Comparison of ENCODE assay signal across 8 cellular contexts in the genomic region with DNA sequence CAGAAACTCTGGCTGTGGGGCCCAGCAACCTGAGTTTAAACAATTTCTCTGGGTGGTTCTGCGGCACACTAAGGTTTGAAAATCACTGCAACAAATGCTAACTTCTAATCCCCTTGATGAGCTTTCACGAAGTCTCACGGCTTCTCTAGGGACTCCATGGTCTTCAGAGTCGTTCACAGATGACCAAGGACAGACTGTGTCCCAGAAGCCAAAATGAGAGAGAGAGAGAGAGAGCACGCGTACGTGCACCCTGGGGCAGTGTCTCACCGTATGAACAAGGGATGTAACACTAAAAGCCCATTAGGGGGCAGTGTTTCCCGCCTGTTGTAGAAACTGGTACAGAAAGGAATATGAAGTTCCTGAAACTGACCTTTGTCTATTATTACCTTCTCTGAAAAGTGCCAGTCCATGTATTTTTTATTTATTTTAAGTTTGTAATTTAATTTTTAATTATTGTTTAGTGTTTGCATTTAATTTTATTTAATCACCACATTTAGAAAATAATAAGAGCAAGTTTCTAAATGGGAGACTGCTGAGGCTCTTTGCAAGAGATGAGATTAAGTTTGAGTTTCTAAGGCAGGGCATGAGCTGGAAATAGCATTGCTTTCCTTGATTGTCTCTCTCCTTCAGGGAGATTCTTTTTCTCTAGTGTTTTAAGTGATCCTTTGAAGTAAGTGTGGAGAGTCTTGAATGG. TPM values are rescaled to one million over a fixed set of nuclear protein-coding genes. Genes with fewer than 3 reads are reported as not detected.
DNase-seq lines count a peak whose midpoint lies in the region; ATAC-seq and TF ChIP-seq lines count a peak whose summit lies in the region.

No MANE protein-coding gene starts in this region.

- H3K4me1 Mint-ChIP-seq in CD14-positive monocyte (peaks cover 12% of the 10 kb centered on the region), naive B cell (peaks cover 0 to 21% (median 11%) of the 10 kb centered on the region in 3 donors)

- H3K27me3 ChIP-seq in HL-60 (ENCODE audit: insufficient read depth, poor library complexity, severe bottlenecking): no peaks in the 10 kb centered on the region
- peaks cover 33% of the 10 kb centered on the region for H3K27me3 ChIP-seq in NT2/D1 (ENCODE audit: insufficient read depth, insufficient read length)

- H3K36me3 Mint-ChIP-seq in CD14-positive monocyte: peaks cover 0 to 2% of the 10 kb centered on the region in 2 donors
- H3K36me3 Mint-ChIP-seq in naive B cell: no peaks in the 10 kb centered on the region

- no peak overlapping the region for H3K4me3 ChIP-seq in HL-60 (replicated peaks; ENCODE audit: insufficient read depth, low read length)
- no peak overlapping the region for H3K4me3 ChIP-seq in NT2/D1 (ENCODE audit: insufficient read length, low read depth)
- no peak overlapping the region for H3K4me3 ChIP-seq in epithelial cell of proximal tubule (ENCODE audit: low read depth, low read length)

- peak; percentile 89 for TF ChIP-seq CTCF in CD14-positive monocyte (IDR thresholded peaks at IDR 0.05)
- TF ChIP-seq CTCF in HL-60 (IDR thresholded peaks at IDR 0.05; ENCODE audit: insufficient read depth, low read length): peak; percentile 74
- peak; percentile 80 for TF ChIP-seq CTCF in epithelial cell of proximal tubule (conservative IDR thresholded peaks at IDR 0.05; ENCODE audit: low read depth, low read length)

- no peak overlapping the region for H3K9ac ChIP-seq in NT2/D1 (ENCODE audit: insufficient read length, low read depth)

- H3K27ac Mint-ChIP-seq in CD14-positive monocyte (peak overlapping the region in 2 of 7 donors; percentile 20 to 48), naive B cell (peak overlapping the region; percentile 47 to 96 (median 86))

- ATAC-seq in GM19351 (IDR thresholded peaks at IDR 0.05; ENCODE audit: unreplicated experiment): peak; percentile 76
- ATAC-seq in naive B cell (ENCODE audit: low read depth in 2 of 2): peak; percentile 75 to 77

- peak overlapping the region in 1 of 2 donors; percentile 51 for H3K4me3 Mint-ChIP-seq in CD14-positive monocyte
- H3K4me3 Mint-ChIP-seq in naive B cell: peak overlapping the region; percentile 65 to 94 (median 87)

- H3K36me3 ChIP-seq in NT2/D1 (ENCODE audit: insufficient read depth, insufficient read length, low read length): no peaks in the 10 kb centered on the region

- H3K9me3 Mint-ChIP-seq in CD14-positive monocyte (no peaks in the 10 kb centered on the region), naive B cell (no peaks in the 10 kb centered on the region)

- DNase-seq in CD14-positive monocyte (ENCODE audit: low spot score) (peak; percentile 62), HL-60 (ENCODE audit: low read depth in 1 of 2, low spot score in 1 of 2) (peak; percentile 46 to 78), NT2/D1 (ENCODE audit: low read depth, low spot score) (peak; percentile 94), activated T-cell treated with anti-CD3 and anti-CD28 coated beads for 1 hour (ENCODE audit: low read depth) (peak; percentile 49), epithelial cell of proximal tubule (ENCODE audit: low read depth) (peak; percentile 43), naive B cell (peak; percentile 67), stromal cell of bone marrow (ENCODE audit: low read depth) (peak; percentile 72)

- H3K4me1 ChIP-seq in NT2/D1 (ENCODE audit: insufficient read depth, insufficient read length): no peaks in the 10 kb centered on the region

- no peak overlapping the region for H3K27ac ChIP-seq in HL-60 (replicated peaks)

- H3K27me3 Mint-ChIP-seq in CD14-positive monocyte (ENCODE audit: low read depth in 3 of 3): peaks cover 1 to 4% (median 2%) of the 10 kb centered on the region in 3 donors
- no peaks in the 10 kb centered on the region for H3K27me3 Mint-ChIP-seq in naive B cell

- H3K9me3 ChIP-seq in NT2/D1 (ENCODE audit: insufficient read depth, low read length): peaks cover 5% of the 10 kb centered on the region; the same call in 1 of the 2 replicates

- intact Hi-C loops in CD14-positive monocyte (cut with micrococcal nuclease): loop anchor here in 1 of 2 donors (10.0 kb wide), 1 partner anchor 446 kb away; no protein-coding TSS in a partner anchor

RNA-seq across cellular contexts. Expression of a gene that starts 3.4 kb away (rescaled TPM):
- polyA plus RNA-seq in CD14-positive monocyte (under 1 TPM in 1 of 2 donors, not detected in 1; 0.08 TPM), naive B cell (ENCODE audit: low read depth in 6 of 6) (1 to 10 TPM in 3 of 6 donors, under 1 TPM in 2, not detected in 1; 0.51 to 2.0 (median 1.1) TPM)
- 1.5 and 3.1 TPM in 2 replicates for total RNA-seq in epithelial cell of proximal tubule

RNA-seq across cellular contexts. Expression of a gene that starts 24.3 kb away (rescaled TPM):
- polyA plus RNA-seq in CD14-positive monocyte (10 to 100 TPM; 30.1 to 35.2 TPM), naive B cell (ENCODE audit: low read depth in 6 of 6) (10 to 100 TPM; 52.0 to 98.1 (median 78.2) TPM)
- total RNA-seq in epithelial cell of proximal tubule: 106 and 110 TPM in 2 replicates

Comparison
In these comparisons a context has a peak if more than half of its experiments do, and no peak if none do; other contexts are left out.
1. DNase-seq: peak in every context shown above with its lines; median percentile 94 in NT2/D1; 72 in stromal cell of bone marrow; 67 in naive B cell; 62 in CD14-positive monocyte; 62 in HL-60; 49 in activated T-cell treated with anti-CD3 and anti-CD28 coated beads for 1 hour; 43 in epithelial cell of proximal tubule.